In the genomic region with DNA sequence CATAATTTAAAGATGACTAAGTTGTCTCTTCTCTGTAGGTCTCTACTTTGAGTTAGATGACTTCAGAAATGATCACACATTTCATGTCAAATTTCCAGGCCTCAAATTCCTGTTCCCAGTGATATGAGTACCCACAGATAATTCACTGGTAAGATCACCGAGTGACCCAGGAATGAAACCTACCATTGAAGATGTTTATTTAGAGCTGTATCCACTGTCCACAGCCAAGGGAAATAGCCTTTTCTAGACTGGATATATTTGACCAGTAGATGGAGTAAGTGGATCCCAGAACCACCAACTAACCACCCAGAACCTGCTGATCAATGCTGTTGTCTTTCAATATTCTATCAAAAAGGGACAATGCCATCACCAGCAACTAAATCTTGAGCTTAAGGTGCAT, we compare ENCODE assay signal across 9 cellular contexts.
DNase-seq lines count a peak whose midpoint lies in the region; ATAC-seq, FAIRE-seq and TF ChIP-seq lines count a peak whose summit lies in the region.
"Had no signal": no experiment of that assay in that cellular context is flagged by ENCODE, and none has a peak within 500 bp of the region (broad histone marks: within the 10 kb centered on the region; RNA-seq: fewer than 3 reads in every experiment).

No MANE protein-coding gene starts in this region.

- no peak overlapping the region for H2AK5ac ChIP-seq in H1 (ENCODE audit: low read depth, low read length)

- peaks cover 15% of the 10 kb centered on the region for H3K9me3 Mint-ChIP-seq in nephron progenitor cell

- no peak for FAIRE-seq in H1 (lab: Jason Lieb, UNC)
- FAIRE-seq: GM12891 had no signal

- no peak overlapping the region for H3K4ac ChIP-seq in H1 (replicated peaks; ENCODE audit: insufficient read length, low read depth, low read length)

- DNase-seq in GM03348 (ENCODE audit: low spot score), result peak; percentile 61
- peak; percentile 12 for DNase-seq in NCI-H69 (lab: John Stamatoyannopoulos, UW)
- DNase-seq in H1 (ENCODE audit: low read depth in 1 of 2, low spot score in 2 of 2), result no peak
- DNase-seq in nephron progenitor cell, result no peak
- DNase-seq in occipital lobe (lab: John Stamatoyannopoulos, UW), result no peak

- H3K27ac ChIP-seq in H1 (ENCODE audit: low read depth, low read length), result no peak overlapping the region

- peaks cover 0 to 8% (median 3%) of the 10 kb centered on the region in 4 experiments; a peak in 3 of 7 replicates for H3K4me1 ChIP-seq in H1 (replicated peaks in 1 of 4; ENCODE audit: control insufficient read depth in 3 of 4, insufficient read depth in 4 of 4, low read length in 3 of 4)

- no peaks in the 10 kb centered on the region for H3K27me3 ChIP-seq in H1 (replicated peaks in 1 of 4; ENCODE audit: control insufficient read depth in 3 of 4, extremely low read depth in 1 of 4, insufficient read depth in 3 of 4, low read length in 3 of 4)

- H3K18ac ChIP-seq in H1 (ENCODE audit: extremely low read depth, low read length), result no peak overlapping the region

- no peak for TF ChIP-seq EP300 in H1 (IDR thresholded peaks at IDR 0.05; ENCODE audit: borderline replicate concordance in 1 of 2, low read depth in 2 of 2, low read length in 2 of 2)

- 93% methylated on average over 1 of the region's 1 CpG; no CpG with 5 or more reads in 1 of the 2 experiments for WGBS in H1 (ENCODE audit: extremely low coverage in 1 of 2, insufficient coverage in 1 of 2, insufficient read length in 1 of 2, insufficient replicate concordance in 2 of 2, low coverage in 1 of 2, low lambda C conversion rate in 2 of 2, missing lambda C conversion rate in 1 of 2), 2 experiments

- TF ChIP-seq CTCF in H1 (IDR thresholded peaks at IDR 0.05; ENCODE audit: control extremely low read depth in 1 of 3, insufficient read depth in 1 of 3, low read depth in 1 of 3, low read length in 3 of 3) (peak in 2 of 3 experiments; percentile 33 to 35; a peak in 2 of 4 replicates), nephron progenitor cell (IDR thresholded peaks at IDR 0.05) (peak; percentile 22)

- H4K91ac ChIP-seq in H1 (replicated peaks; ENCODE audit: insufficient read length, low read length), result no peak overlapping the region

- no peak overlapping the region for H3K4me3 ChIP-seq in H1 (ENCODE audit: extremely low read depth in 1 of 4, insufficient read depth in 2 of 4, low read depth in 3 of 4, low read length in 4 of 4)

- no peak overlapping the region for H4K8ac ChIP-seq in H1 (ENCODE audit: extremely low read depth, insufficient read depth, low read length)

- no peaks in the 10 kb centered on the region for H3K36me3 ChIP-seq in H1 (ENCODE audit: control insufficient read depth in 2 of 4, insufficient read depth in 4 of 4, low read length in 3 of 4)

- TF ChIP-seq POLR2A in H1 (IDR thresholded peaks at IDR 0.05; ENCODE audit: control extremely low read depth in 1 of 2, low read depth in 2 of 2, low read length in 2 of 2), result no peak

- H2BK120ac ChIP-seq in H1 (replicated peaks; ENCODE audit: low read depth, low read length), result no peak overlapping the region

- no peak overlapping the region for H3K4me3 Mint-ChIP-seq in nephron progenitor cell

- H3K27me3 Mint-ChIP-seq in nephron progenitor cell (ENCODE audit: low read depth, poor library complexity), result peaks cover 8% of the 10 kb centered on the region

- H2BK20ac ChIP-seq in H1 (ENCODE audit: low read length), result no peak overlapping the region

- no peaks in the 10 kb centered on the region for H3K79me1 ChIP-seq in H1 (ENCODE audit: low read depth, low read length)

- no peak overlapping the region for H2AFZ ChIP-seq in H1 (ENCODE audit: low read length)

- ATAC-seq in HG02885 (IDR thresholded peaks at IDR 0.05; ENCODE audit: poor library complexity, unreplicated experiment), result no peak
- ATAC-seq in HG02759 (IDR thresholded peaks at IDR 0.05; ENCODE audit: unreplicated experiment), result no peak
- no peak for ATAC-seq in HG03039 (IDR thresholded peaks at IDR 0.05; ENCODE audit: unreplicated experiment)

- H3K36me3 Mint-ChIP-seq in nephron progenitor cell (ENCODE audit: low read depth), result no peaks in the 10 kb centered on the region

- H3K23ac ChIP-seq in H1 (ENCODE audit: insufficient read length), result no peak overlapping the region

- H2BK15ac ChIP-seq in H1 (ENCODE audit: low read length), result no peak overlapping the region

- H4K5ac ChIP-seq in H1 (ENCODE audit: insufficient read length, low read depth, low read length), result no peak overlapping the region

- no peak overlapping the region for H2BK5ac ChIP-seq in H1 (ENCODE audit: low read depth, low read length)

- H3K4me2 ChIP-seq in H1 (ENCODE audit: insufficient read depth in 1 of 2, low read depth in 2 of 2, low read length in 2 of 2), result no peak overlapping the region

- no peak overlapping the region for H3K14ac ChIP-seq in H1 (ENCODE audit: insufficient read length)

- H3K9ac ChIP-seq in H1 (replicated peaks in 1 of 4; ENCODE audit: extremely low read depth in 1 of 4, low read depth in 3 of 4, low read length in 3 of 4), result no peak overlapping the region

- H3K56ac ChIP-seq in H1 (replicated peaks; ENCODE audit: insufficient read length, low read depth, low read length), result no peak overlapping the region

- peaks cover 6% of the 10 kb centered on the region for H3K4me1 Mint-ChIP-seq in nephron progenitor cell

- CTCF ChIA-PET in H1 (lab: Charles Lee; ENCODE audit: partially characterized antibody), result interaction anchor here (0.6 to 1.8 kb wide), 21 partner anchors 8 to 448 kb away, joined by 3 to 9 read pairs (median 4); no protein-coding TSS in a partner anchor

- H3K27ac Mint-ChIP-seq in nephron progenitor cell, result no peak overlapping the region

- no peak overlapping the region for H2BK12ac ChIP-seq in H1 (ENCODE audit: low read depth, low read length)

- peak; percentile 50 to 56 for TF ChIP-seq RAD21 in H1 (IDR thresholded peaks at IDR 0.05 in 1 of 2, conservative IDR thresholded peaks at IDR 0.05 in 1 of 2; ENCODE audit: low read depth in 2 of 2, low read length in 2 of 2)

- no peaks in the 10 kb centered on the region for H3K79me2 ChIP-seq in H1 (ENCODE audit: control insufficient read depth in 1 of 2, insufficient read depth in 2 of 2, low read length in 2 of 2)

- H4K20me1 ChIP-seq in H1 (replicated peaks in 1 of 2; ENCODE audit: control insufficient read depth in 1 of 2, insufficient read depth in 2 of 2, low read length in 2 of 2), result no peaks in the 10 kb centered on the region

- no peaks in the 10 kb centered on the region for H3K9me3 ChIP-seq in H1 (ENCODE audit: insufficient read depth in 2 of 2, low read depth in 1 of 2, low read length in 1 of 2)

- no peaks in the 10 kb centered on the region for H3K23me2 ChIP-seq in H1 (ENCODE audit: low read depth, low read length)

- POLR2A ChIA-PET in H1 (lab: Charles Lee; ENCODE audit: partially characterized antibody), result interaction anchor here (0.6 kb wide), 1 partner anchor 447 kb away, joined by 3 read pairs; no protein-coding TSS in a partner anchor

TF ChIP-seq in H1, 55 proteins besides CTCF, POLR2A, EP300 and RAD21:
- TF ChIP-seq KDM5A (IDR thresholded peaks at IDR 0.05; ENCODE audit: low read length), result no peak
TF ChIP-seq in H1: peak in this region for 0.

Comparison
In these comparisons a context has a peak if more than half of its experiments do, and no peak if none do; other contexts are left out.
1. DNase-seq: peak in GM03348 (single experiment) and NCI-H69 (single experiment); none in H1 (0 of 2), nephron progenitor cell (single experiment) and occipital lobe (single experiment).